1 cellular context compared by ENCODE assay signal in genomic region chr3:62873672-62874397, GRCh38.
TF ChIP-seq lines count a peak whose summit lies in the region.

No MANE protein-coding gene starts in this region.

TF ChIP-seq in GM23338, 12 proteins besides CTCF, POLR2A, EP300 and RAD21 (continued from another document):
- no peak for TF ChIP-seq ZNF331 (CRISPR knock-in tag; IDR thresholded peaks at IDR 0.05; ENCODE audit: low read depth)
